In genomic region chr1:6975371-6975770, GRCh38 we compare ENCODE assay signal across 26 cellular contexts.
"Had no signal": no experiment of that assay in that cellular context is flagged by ENCODE, and none has a peak within 500 bp of the region (broad histone marks: within the 10 kb centered on the region; RNA-seq: fewer than 3 reads in every experiment).

No MANE protein-coding gene starts in this region.

- H3K9me3 Mint-ChIP-seq: activated CD4-positive, alpha-beta memory T cell treated with anti-CD3 and anti-CD28 coated beads for 36 hours; activated CD4-positive, alpha-beta T cell treated with anti-CD3 and anti-CD28 coated beads, Interleukin-2, amount 10 ng/mL, durations not matched to agents 7 days and 5 days; activated naive CD4-positive, alpha-beta T cell treated with anti-CD3 and anti-CD28 coated beads, Interleukin-2, amount 50 U/mL, for 72 hours; activated naive CD8-positive, alpha-beta T cell treated with anti-CD3 and anti-CD28 coated beads, Interleukin-2, amount 50 U/mL, for 24 hours; activated T-helper 17 cell treated with anti-CD3 and anti-CD28 coated beads, Interleukin-2, amount 50 U/mL, for 72 hours had no signal

- H3K4me3 Mint-ChIP-seq: activated CD4-positive, alpha-beta memory T cell treated with anti-CD3 and anti-CD28 coated beads for 36 hours; activated CD4-positive, alpha-beta T cell treated with anti-CD3 and anti-CD28 coated beads, Interleukin-2, amount 10 ng/mL, durations not matched to agents 7 days and 5 days; activated naive CD8-positive, alpha-beta T cell treated with anti-CD3 and anti-CD28 coated beads, Interleukin-2, amount 50 U/mL, for 24 hours; activated T-helper 17 cell treated with anti-CD3 and anti-CD28 coated beads, Interleukin-2, amount 50 U/mL, for 72 hours; brain had no signal

- H3K27me3 Mint-ChIP-seq: activated CD4-positive, alpha-beta memory T cell treated with anti-CD3 and anti-CD28 coated beads for 36 hours; activated CD4-positive, alpha-beta T cell treated with anti-CD3 and anti-CD28 coated beads, Interleukin-2, amount 10 ng/mL, durations not matched to agents 7 days and 5 days had no signal

- DNase-seq: activated CD4-positive, alpha-beta memory T cell treated with anti-CD3 and anti-CD28 coated beads for 36 hours; activated CD4-positive, alpha-beta T cell treated with anti-CD3 and anti-CD28 coated beads, Interleukin-2, amount 10 ng/mL, durations not matched to agents 7 days and 5 days; activated CD4-positive, CD25-positive, alpha-beta regulatory T cell; activated CD8-positive, alpha-beta memory T cell treated with anti-CD3 and anti-CD28 coated beads for 24 hours; activated naive CD8-positive, alpha-beta T cell treated with anti-CD3 and anti-CD28 coated beads, Interleukin-2, amount 50 U/mL, for 24 hours; activated T-cell treated with anti-CD3 and anti-CD28 coated beads for 4 hours; activated T-cell treated with anti-CD3 and anti-CD28 coated beads, Interleukin-2, amount 50 U/mL, for 48 hours; amniotic stem cell; NCI-H1092; NCI-H1417; NCI-H1930; NCI-H2107; NCI-H345; NCI-H510A; NCI-H69; NK-92 treated with Interleukin-12 subunit alpha and Interleukin-12 subunit beta, amount 100 ng/mL, for 24 hours; OCI-M1; Right ventricle myocardium superior; SJCRH30; SK-N-SH; T-helper 1 cell had no signal

- H3K36me3 Mint-ChIP-seq: activated CD4-positive, alpha-beta memory T cell treated with anti-CD3 and anti-CD28 coated beads for 36 hours; activated naive CD4-positive, alpha-beta T cell treated with anti-CD3 and anti-CD28 coated beads, Interleukin-2, amount 50 U/mL, for 72 hours; IgD-negative memory B cell had no signal

- H3K27ac Mint-ChIP-seq: activated CD4-positive, alpha-beta memory T cell treated with anti-CD3 and anti-CD28 coated beads for 36 hours; activated CD4-positive, alpha-beta T cell treated with anti-CD3 and anti-CD28 coated beads, Interleukin-2, amount 10 ng/mL, durations not matched to agents 7 days and 5 days; activated naive CD4-positive, alpha-beta T cell treated with anti-CD3 and anti-CD28 coated beads, Interleukin-2, amount 50 U/mL, for 72 hours; activated naive CD8-positive, alpha-beta T cell treated with anti-CD3 and anti-CD28 coated beads, Interleukin-2, amount 50 U/mL, for 24 hours; activated T-helper 17 cell treated with anti-CD3 and anti-CD28 coated beads, Interleukin-2, amount 50 U/mL, for 72 hours had no signal

- ATAC-seq: activated naive CD4-positive, alpha-beta T cell treated with anti-CD3 and anti-CD28 coated beads, Interleukin-2, amount 50 U/mL, for 72 hours; activated naive CD8-positive, alpha-beta T cell treated with anti-CD3 and anti-CD28 coated beads, Interleukin-2, amount 50 U/mL, for 24 hours; activated T-helper 17 cell treated with anti-CD3 and anti-CD28 coated beads, Interleukin-2, amount 50 U/mL, for 72 hours; Panc1 had no signal

- H3K4me1 Mint-ChIP-seq: activated CD4-positive, alpha-beta T cell treated with anti-CD3 and anti-CD28 coated beads, Interleukin-2, amount 10 ng/mL, durations not matched to agents 7 days and 5 days; activated naive CD8-positive, alpha-beta T cell treated with anti-CD3 and anti-CD28 coated beads, Interleukin-2, amount 50 U/mL, for 24 hours; activated T-helper 17 cell treated with anti-CD3 and anti-CD28 coated beads, Interleukin-2, amount 50 U/mL, for 72 hours; IgD-negative memory B cell had no signal
